Comparison of ENCODE assay signal across 10 cellular contexts in the genomic region with DNA sequence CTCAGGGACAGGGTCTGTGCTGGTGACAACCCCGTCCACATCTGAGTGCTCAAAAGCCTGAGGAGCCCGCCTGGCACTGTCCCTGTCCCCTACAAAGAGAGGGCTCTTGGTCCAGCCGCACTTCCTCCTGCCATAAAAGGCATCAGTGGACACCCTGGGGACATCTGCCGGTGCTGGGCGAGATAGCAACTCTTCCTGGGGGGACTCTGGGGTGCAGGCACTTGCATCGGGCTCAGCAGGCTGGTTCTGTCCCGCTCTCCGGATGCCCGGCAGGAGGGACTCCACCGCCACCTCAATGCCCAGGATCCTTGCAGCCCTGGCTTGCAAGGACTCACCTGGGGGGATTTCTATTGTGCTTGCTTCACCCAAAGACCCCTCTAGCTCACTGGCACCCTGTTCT. TPM values are rescaled to one million over a fixed set of nuclear protein-coding genes. Genes with fewer than 3 reads are reported as not detected.
DNase-seq lines count a peak whose midpoint lies in the region; ATAC-seq and TF ChIP-seq lines count a peak whose summit lies in the region.
"Had no signal": no experiment of that assay in that cellular context is flagged by ENCODE, and none has a peak within 500 bp of the region (broad histone marks: within the 10 kb centered on the region; RNA-seq: fewer than 3 reads in every experiment).

No MANE protein-coding gene starts in this region.

- H3K36me3 Mint-ChIP-seq in CD4-positive, CD25-positive, alpha-beta regulatory T cell, result no peaks in the 10 kb centered on the region
- H3K36me3 Mint-ChIP-seq in activated CD8-positive, alpha-beta T cell treated with anti-CD3 and anti-CD28 coated beads, Interleukin-2, amount 10 ng/mL, durations not matched to agents 7 days and 5 days (ENCODE audit: low read depth), result peaks cover 10% of the 10 kb centered on the region
- H3K36me3 Mint-ChIP-seq in naive thymus-derived CD4-positive, alpha-beta T cell, result peaks cover 0 to 9% (median 0%) of the 10 kb centered on the region in 5 donors
- H3K36me3 Mint-ChIP-seq: T-cell had no signal

- DNase-seq in CD4-positive, CD25-positive, alpha-beta regulatory T cell, result no peak
- DNase-seq in GM06990 (ENCODE audit: extremely low read depth, insufficient read length) (no peak), NCI-H524 (lab: John Stamatoyannopoulos, UW) (no peak), NCI-H2196 treated with DMSO at 0.1 percent for 48 hours (lab: John Stamatoyannopoulos, UW; ENCODE audit: unreplicated experiment) (no peak)
- DNase-seq in activated CD8-positive, alpha-beta T cell treated with anti-CD3 and anti-CD28 coated beads, Interleukin-2, amount 10 ng/mL, durations not matched to agents 7 days and 5 days, result no peak
- no peak for DNase-seq in naive thymus-derived CD4-positive, alpha-beta T cell
- DNase-seq in stimulated activated CD4-positive, alpha-beta T cell treated with anti-CD3 and anti-CD28 coated beads, Interleukin-4, amount 100 ng/mL, for 4 hours, result no peak

- H3K9me3 ChIP-seq in CD4-positive, CD25-positive, alpha-beta regulatory T cell (ENCODE audit: control insufficient read depth in 2 of 2, low read length in 2 of 2), result no peaks in the 10 kb centered on the region
- no peaks in the 10 kb centered on the region for H3K9me3 ChIP-seq in naive thymus-derived CD4-positive, alpha-beta T cell (ENCODE audit: control insufficient read depth in 2 of 3, low read length in 3 of 3)
- H3K9me3 ChIP-seq: colonic mucosa had no signal

- H3K36me3 ChIP-seq in CD4-positive, CD25-positive, alpha-beta regulatory T cell (ENCODE audit: control insufficient read depth, insufficient read depth, low read length), result no peaks in the 10 kb centered on the region
- H3K36me3 ChIP-seq in GM06990 (ENCODE audit: control insufficient read depth, insufficient read depth, low read length), result no peaks in the 10 kb centered on the region
- no peaks in the 10 kb centered on the region for H3K36me3 ChIP-seq in naive thymus-derived CD4-positive, alpha-beta T cell (ENCODE audit: control insufficient read depth in 2 of 3, insufficient read depth in 3 of 3, low read length in 3 of 3)
- H3K36me3 ChIP-seq: colonic mucosa had no signal

- H3K4me1 Mint-ChIP-seq in CD4-positive, CD25-positive, alpha-beta regulatory T cell, result peaks cover 0 to 49% (median 18%) of the 10 kb centered on the region in 4 donors
- H3K4me1 Mint-ChIP-seq in activated CD8-positive, alpha-beta T cell treated with anti-CD3 and anti-CD28 coated beads, Interleukin-2, amount 10 ng/mL, durations not matched to agents 7 days and 5 days (ENCODE audit: low read depth), result peaks cover 42% of the 10 kb centered on the region
- peaks cover 24 to 55% (median 40%) of the 10 kb centered on the region in 7 donors for H3K4me1 Mint-ChIP-seq in naive thymus-derived CD4-positive, alpha-beta T cell

- POLR2A ChIA-PET in activated CD8-positive, alpha-beta T cell treated with anti-CD3 and anti-CD28 coated beads, Interleukin-2, amount 10 ng/mL, durations not matched to agents 7 days and 5 days (lab: Charles Lee), result interaction anchor here (1.7 to 2.0 kb wide), 2 partner anchors 14 to 23 kb away, joined by 5 to 6 read pairs; no protein-coding TSS in a partner anchor
- POLR2A ChIA-PET in naive thymus-derived CD4-positive, alpha-beta T cell (lab: Charles Lee), result interaction anchor here (1.2 to 1.3 kb wide), 2 partner anchors 11 to 15 kb away, joined by 3 to 4 read pairs; no protein-coding TSS in a partner anchor

- intact Hi-C loops in naive thymus-derived CD4-positive, alpha-beta T cell (cut with micrococcal nuclease), result loop anchor here (2.0 to 5.0 kb wide), 5 partner anchors 24 to 1494 kb away; partner anchors contain the start of genes JCAD (in 1 of the 2) and WAC (in 1 of the 2)

- CTCF ChIA-PET in activated CD8-positive, alpha-beta T cell treated with anti-CD3 and anti-CD28 coated beads, Interleukin-2, amount 10 ng/mL, durations not matched to agents 7 days and 5 days (lab: Charles Lee), result interaction anchor here (0.8 to 2.4 kb wide), 12 partner anchors 12 to 332 kb away, joined by 3 to 11 read pairs (median 5); no protein-coding TSS in a partner anchor
- CTCF ChIA-PET in naive thymus-derived CD4-positive, alpha-beta T cell (lab: Charles Lee), result interaction anchor here (1.0 kb wide), 1 partner anchor 504 kb away, joined by 3 read pairs; no protein-coding TSS in a partner anchor

- peak overlapping the region in 2 of 3 donors; percentile 75 to 82 for H3K27ac Mint-ChIP-seq in CD4-positive, CD25-positive, alpha-beta regulatory T cell
- peak overlapping the region; percentile 92 for H3K27ac Mint-ChIP-seq in activated CD8-positive, alpha-beta T cell treated with anti-CD3 and anti-CD28 coated beads, Interleukin-2, amount 10 ng/mL, durations not matched to agents 7 days and 5 days
- peak overlapping the region in 4 of 9 donors; percentile 91 to 95 (median 94) for H3K27ac Mint-ChIP-seq in naive thymus-derived CD4-positive, alpha-beta T cell

- H3K27me3 Mint-ChIP-seq in CD4-positive, CD25-positive, alpha-beta regulatory T cell, result peaks cover 61% of the 10 kb centered on the region
- H3K27me3 Mint-ChIP-seq in activated CD8-positive, alpha-beta T cell treated with anti-CD3 and anti-CD28 coated beads, Interleukin-2, amount 10 ng/mL, durations not matched to agents 7 days and 5 days (ENCODE audit: low read depth), result peaks cover 42% of the 10 kb centered on the region
- peaks cover 40 to 68% (median 56%) of the 10 kb centered on the region in 5 donors for H3K27me3 Mint-ChIP-seq in naive thymus-derived CD4-positive, alpha-beta T cell

- H3K27me3 ChIP-seq in CD4-positive, CD25-positive, alpha-beta regulatory T cell (ENCODE audit: control insufficient read depth, insufficient read depth, low read length), result peaks cover 10% of the 10 kb centered on the region
- H3K27me3 ChIP-seq in GM06990 (replicated peaks; ENCODE audit: control insufficient read depth, insufficient read depth, low read length), result peaks cover 1% of the 10 kb centered on the region
- H3K27me3 ChIP-seq in naive thymus-derived CD4-positive, alpha-beta T cell (ENCODE audit: control insufficient read depth in 2 of 2, insufficient read depth in 2 of 2, low read length in 2 of 2), result peaks cover 4 to 8% of the 10 kb centered on the region in 2 donors
- H3K27me3 ChIP-seq: colonic mucosa had no signal

- no peak for ATAC-seq in CD4-positive, CD25-positive, alpha-beta regulatory T cell (ENCODE audit: low read depth in 2 of 2)
- no peak for ATAC-seq in activated CD8-positive, alpha-beta T cell treated with anti-CD3 and anti-CD28 coated beads, Interleukin-2, amount 10 ng/mL, durations not matched to agents 7 days and 5 days
- ATAC-seq in naive thymus-derived CD4-positive, alpha-beta T cell, result no peak
- no peak for ATAC-seq in esophagus mucosa

- peak; percentile 17 for TF ChIP-seq CTCF in GM06990 (IDR thresholded peaks at IDR 0.05; ENCODE audit: insufficient read depth, low read length, poor library complexity, severe bottlenecking)

- H3K4me3 ChIP-seq in CD4-positive, CD25-positive, alpha-beta regulatory T cell (ENCODE audit: low read depth, low read length), result peak overlapping the region; percentile 37
- H3K4me3 ChIP-seq in GM06990 (replicated peaks; ENCODE audit: low read depth, low read length), result no peak overlapping the region
- peak overlapping the region; percentile 36 for H3K4me3 ChIP-seq in naive thymus-derived CD4-positive, alpha-beta T cell (ENCODE audit: low read length)

- H3K9me3 Mint-ChIP-seq in CD4-positive, CD25-positive, alpha-beta regulatory T cell, result peaks cover 0 to 4% (median 0%) of the 10 kb centered on the region in 7 donors
- H3K9me3 Mint-ChIP-seq in activated CD8-positive, alpha-beta T cell treated with anti-CD3 and anti-CD28 coated beads, Interleukin-2, amount 10 ng/mL, durations not matched to agents 7 days and 5 days (ENCODE audit: insufficient read depth), result no peaks in the 10 kb centered on the region
- peaks cover 0 to 6% (median 0%) of the 10 kb centered on the region in 11 donors for H3K9me3 Mint-ChIP-seq in naive thymus-derived CD4-positive, alpha-beta T cell
- H3K9me3 Mint-ChIP-seq: T-cell had no signal

- H3K4me1 ChIP-seq in CD4-positive, CD25-positive, alpha-beta regulatory T cell (ENCODE audit: control insufficient read depth, insufficient read depth, low read length, poor library complexity, severe bottlenecking), result peaks cover 27% of the 10 kb centered on the region
- H3K4me1 ChIP-seq in naive thymus-derived CD4-positive, alpha-beta T cell (ENCODE audit: control insufficient read depth in 2 of 2, insufficient read depth in 2 of 2, low read length in 2 of 2), result peaks cover 27 to 29% of the 10 kb centered on the region in 2 donors
- H3K4me1 ChIP-seq: colonic mucosa had no signal

- peak overlapping the region in 3 of 4 donors; percentile 37 to 87 (median 79) for H3K4me3 Mint-ChIP-seq in CD4-positive, CD25-positive, alpha-beta regulatory T cell
- peak overlapping the region; percentile 65 for H3K4me3 Mint-ChIP-seq in activated CD8-positive, alpha-beta T cell treated with anti-CD3 and anti-CD28 coated beads, Interleukin-2, amount 10 ng/mL, durations not matched to agents 7 days and 5 days
- peak overlapping the region in 8 of 10 donors; percentile 63 to 94 (median 82) for H3K4me3 Mint-ChIP-seq in naive thymus-derived CD4-positive, alpha-beta T cell

- H3K27ac ChIP-seq in CD4-positive, CD25-positive, alpha-beta regulatory T cell (ENCODE audit: insufficient read depth, low read length, poor library complexity, severe bottlenecking), result no peak overlapping the region
- no peak overlapping the region for H3K27ac ChIP-seq in naive thymus-derived CD4-positive, alpha-beta T cell (ENCODE audit: low read depth, low read length)
- H3K27ac ChIP-seq: colonic mucosa had no signal

RNA-seq across cellular contexts. Expression of gene JCAD, which starts 32.8 kb away (rescaled TPM):
- total RNA-seq in CD4-positive, CD25-positive, alpha-beta regulatory T cell, result 0.05 TPM
- polyA plus RNA-seq in CD4-positive, CD25-positive, alpha-beta regulatory T cell, result not detected
- total RNA-seq in activated CD8-positive, alpha-beta T cell treated with anti-CD3 and anti-CD28 coated beads, Interleukin-2, amount 10 ng/mL, durations not matched to agents 7 days and 5 days, result under 1 TPM; 0.05 to 0.08 TPM
- under 1 TPM in 2 of 5 experiments, not detected in 3; 0.44 to 0.56 TPM for total RNA-seq in naive thymus-derived CD4-positive, alpha-beta T cell
- polyA plus RNA-seq in naive thymus-derived CD4-positive, alpha-beta T cell, result not detected
- total RNA-seq in esophagus mucosa, result 2.3 TPM
